Comparison of ENCODE assay signal across 14 cellular contexts in genomic region chr4:182878633-182879495, GRCh38.
"Had no signal": no experiment of that assay in that cellular context is flagged by ENCODE, and none has a peak within 500 bp of the region (broad histone marks: within the 10 kb centered on the region; RNA-seq: fewer than 3 reads in every experiment).

No MANE protein-coding gene starts in this region.

- H3K27ac Mint-ChIP-seq: activated naive CD4-positive, alpha-beta T cell treated with anti-CD3 and anti-CD28 coated beads for 36 hours; activated T-helper 2 cell treated with anti-CD3 and anti-CD28 coated beads, Interferon-gamma antibody, Interleukin-2, Interleukin-4, amounts not matched to agents 10 μg/mL and 5 μg/mL and 100 μg/mL, durations not matched to agents 14 hours and 24 hours and 36 hours; stimulated activated naive B cell treated with anti-CD40 and anti-IgM and Interleukin-4, amounts not matched to agents 10 μg/mL and 1 μg/mL and 100 μg/mL, for 72 hours; T-helper 2 cell treated with Interferon-gamma antibody and Interleukin-4, amounts not matched to agents 5 μg/mL and 100 μg/mL, for 36 hours had no signal

- H3K9me3 Mint-ChIP-seq: activated naive CD4-positive, alpha-beta T cell treated with anti-CD3 and anti-CD28 coated beads for 36 hours had no signal

- H3K4me1 ChIP-seq: upper lobe of left lung had no signal

- H3K27ac ChIP-seq: dorsolateral prefrontal cortex, left ventricle myocardium inferior, upper lobe of left lung had no signal

- H3K4me3 Mint-ChIP-seq: activated naive CD4-positive, alpha-beta T cell treated with anti-CD3 and anti-CD28 coated beads for 36 hours; nephron; stimulated activated naive B cell treated with anti-CD40 and anti-IgM and Interleukin-4, amounts not matched to agents 10 μg/mL and 1 μg/mL and 100 μg/mL, for 72 hours; T-helper 2 cell treated with Interferon-gamma antibody and Interleukin-4, amounts not matched to agents 5 μg/mL and 100 μg/mL, for 36 hours had no signal

- H3K27me3 ChIP-seq: dorsolateral prefrontal cortex, upper lobe of left lung had no signal

- H3K4me3 ChIP-seq: dorsolateral prefrontal cortex, left ventricle myocardium inferior, upper lobe of left lung had no signal

- DNase-seq: activated CD4-positive, CD25-positive, alpha-beta regulatory T cell treated with anti-CD3 and anti-CD28 coated beads, Interleukin-2, amount 50 U/mL, for 72 hours; activated naive CD4-positive, alpha-beta T cell treated with anti-CD3 and anti-CD28 coated beads for 36 hours; dorsolateral prefrontal cortex; hippocampal formation; left ventricle myocardium inferior; mesendoderm; stimulated activated CD4-positive, alpha-beta T cell treated with anti-CD3 and anti-CD28 coated beads, Interleukin-15, amount 100 ng/mL, for 24 hours; stimulated activated CD4-positive, alpha-beta T cell treated with anti-CD3 and anti-CD28 coated beads, Interleukin-4, amount 100 ng/mL, for 1 hour; stimulated activated naive B cell treated with anti-CD40 and anti-IgM and Interleukin-4, amounts not matched to agents 10 μg/mL and 1 μg/mL and 100 μg/mL, for 72 hours; SW 1271 had no signal

- H3K9me3 ChIP-seq: left ventricle myocardium inferior, upper lobe of left lung had no signal

- ATAC-seq: stimulated activated naive B cell treated with anti-CD40 and anti-IgM and Interleukin-4, amounts not matched to agents 10 μg/mL and 1 μg/mL and 100 μg/mL, for 72 hours had no signal
